ENCODE assay signal across 20 cellular contexts in genomic region chr17:1384881-1385280, GRCh38. TPM values are rescaled to one million over a fixed set of nuclear protein-coding genes. Genes with fewer than 3 reads are reported as not detected.
DNase-seq lines count a peak whose midpoint lies in the region; ATAC-seq, FAIRE-seq and TF ChIP-seq lines count a peak whose summit lies in the region.
"Had no signal": no experiment of that assay in that cellular context is flagged by ENCODE, and none has a peak within 500 bp of the region (broad histone marks: within the 10 kb centered on the region; RNA-seq: fewer than 3 reads in every experiment).

No MANE protein-coding gene starts in this region.

- TF ChIP-seq CTCF in osteocyte (IDR thresholded peaks at IDR 0.05), result no peak

- H3K4me3 Mint-ChIP-seq in IgD-negative memory B cell, result peak overlapping the region in 3 of 4 donors; percentile 12 to 74 (median 29)
- no peak overlapping the region for H3K4me3 Mint-ChIP-seq in osteocyte (ENCODE audit: unreplicated experiment)

- H3K27me3 Mint-ChIP-seq in IgD-negative memory B cell, result no peaks in the 10 kb centered on the region
- H3K27me3 Mint-ChIP-seq in osteocyte (ENCODE audit: unreplicated experiment), result no peaks in the 10 kb centered on the region

- no peak for DNase-seq in GM12891 (ENCODE audit: insufficient read length, low spot score)
- peak; percentile 30 for DNase-seq in fibroblast of peridontal ligament (ENCODE audit: extremely low read depth)
- no peak for DNase-seq in osteocyte (ENCODE audit: extremely low spot score, unreplicated experiment)
- no peak for DNase-seq in NCI-H1694 (lab: John Stamatoyannopoulos, UW)
- no peak for DNase-seq in NCI-H1417 treated with DMSO at 0.1 percent for 48 hours (lab: John Stamatoyannopoulos, UW)
- DNase-seq in activated naive CD4-positive, alpha-beta T cell (lab: John Stamatoyannopoulos, UW), result no peak
- DNase-seq: Calu3; caudate nucleus; effector memory CD4-positive, alpha-beta T cell; EL; Karpas-422; NCI-H1092; NCI-H510A treated with DMSO at 0.1 percent for 48 hours; RPMI8226; stimulated activated CD4-positive, alpha-beta T cell treated with anti-CD3 and anti-CD28 coated beads, Interleukin-4, amount 100 ng/mL, for 1 hour; stomach had no signal

- H3K9me3 Mint-ChIP-seq in IgD-negative memory B cell, result no peaks in the 10 kb centered on the region
- no peaks in the 10 kb centered on the region for H3K9me3 Mint-ChIP-seq in osteocyte (ENCODE audit: unreplicated experiment)

- H3K4me1 Mint-ChIP-seq in IgD-negative memory B cell, result peaks cover 38 to 49% (median 43%) of the 10 kb centered on the region in 3 donors
- H3K4me1 Mint-ChIP-seq in osteocyte (ENCODE audit: unreplicated experiment), result peaks cover 42% of the 10 kb centered on the region

- FAIRE-seq in GM12891 (lab: Jason Lieb, UNC), result no peak
- FAIRE-seq: GM18507, TTC549 had no signal

- TF ChIP-seq POLR2A in GM12891 (IDR thresholded peaks at IDR 0.05; ENCODE audit: low read depth, low read length), result no peak

- no peak for ATAC-seq in HG03460 (IDR thresholded peaks at IDR 0.05; ENCODE audit: unreplicated experiment)

- H3K27ac Mint-ChIP-seq in IgD-negative memory B cell (peak overlapping the region in 2 of 3 donors; percentile 60 to 82), osteocyte (ENCODE audit: unreplicated experiment) (peak overlapping the region; percentile 50)

- H3K36me3 Mint-ChIP-seq in IgD-negative memory B cell, result peaks cover 3% of the 10 kb centered on the region
- H3K36me3 Mint-ChIP-seq in osteocyte (ENCODE audit: unreplicated experiment), result peaks cover 2% of the 10 kb centered on the region

TF ChIP-seq in GM12891, 5 proteins besides CTCF, POLR2A, EP300 and RAD21:
- TF ChIP-seq TAF1 (IDR thresholded peaks at IDR 0.05; ENCODE audit: low read depth, low read length) (no peak), POLR2AphosphoS5 (IDR thresholded peaks at IDR 0.05; ENCODE audit: low read depth, low read length) (0 out of 2 replicates have a peak, but pooled peaks have one; percentile 6)
TF ChIP-seq in GM12891: peak in this region for 1.

RNA-seq across cellular contexts. Expression of gene YWHAE, which starts 15.1 kb away (rescaled TPM):
- 434 TPM for polyA plus RNA-seq in GM12891 (2012; ENCODE audit: low read depth, missing spikeins)
- polyA plus RNA-seq in IgD-negative memory B cell, result 54.4 TPM
- 458 and 476 TPM in 2 replicates for total RNA-seq in osteocyte
